In genomic region chr12:47838286-47838931, GRCh38 we compare ENCODE assay signal across 1 cellular context.
TF ChIP-seq lines count a peak whose summit lies in the region.

No MANE protein-coding gene starts in this region.

TF ChIP-seq in HCT116, 20 proteins besides CTCF, POLR2A, EP300 and RAD21 (continued from another document):
- TF ChIP-seq EZH2phosphoT487 (IDR thresholded peaks at IDR 0.05; ENCODE audit: borderline replicate concordance) (no peak), EZH2 (IDR thresholded peaks at IDR 0.05) (no peak), POLR2AphosphoS5 (IDR thresholded peaks at IDR 0.05; ENCODE audit: low read depth, low read length) (no peak), CBX3 (IDR thresholded peaks at IDR 0.05; ENCODE audit: low read depth) (no peak), TCF7L2 (IDR thresholded peaks at IDR 0.05; ENCODE audit: borderline replicate concordance, extremely low read depth, insufficient read depth, insufficient read length) (no peak), REST (IDR thresholded peaks at IDR 0.05; ENCODE audit: low read depth) (no peak)
